In genomic region chr1:205582046-205582445, GRCh38 we compare ENCODE assay signal across 1 cellular context.
A peak's percentile ranks its signal among the peaks of the same experiment; 100 is the strongest.
TF ChIP-seq lines count a peak whose summit lies in the region.

No MANE protein-coding gene starts in this region.

TF ChIP-seq in HepG2, 621 proteins besides CTCF, POLR2A, EP300 and RAD21 (continued from another document and continues in another):
- TF ChIP-seq DMTF1 (CRISPR knock-in tag; IDR thresholded peaks at IDR 0.05) = no peak
- TF ChIP-seq ZNF121 (CRISPR knock-in tag; IDR thresholded peaks at IDR 0.05) = no peak
- TF ChIP-seq ZNF441 (CRISPR knock-in tag; IDR thresholded peaks at IDR 0.05; ENCODE audit: borderline replicate concordance) = no peak
- TF ChIP-seq TIGD3 (CRISPR knock-in tag; IDR thresholded peaks at IDR 0.05; ENCODE audit: borderline replicate concordance) = no peak
- no peak for TF ChIP-seq NFIB (CRISPR knock-in tag; IDR thresholded peaks at IDR 0.05; ENCODE audit: borderline replicate concordance)
- no peak for TF ChIP-seq HBP1 (CRISPR knock-in tag; IDR thresholded peaks at IDR 0.05; ENCODE audit: low read depth)
- TF ChIP-seq GABPA (IDR thresholded peaks at IDR 0.05; ENCODE audit: low read depth, low read length) = peak; percentile 37
- TF ChIP-seq GABPA (CRISPR knock-in tag; IDR thresholded peaks at IDR 0.05; ENCODE audit: low read depth) = peak; percentile 87
- TF ChIP-seq ZNF296 (CRISPR knock-in tag; conservative IDR thresholded peaks at IDR 0.05) = no peak
- no peak for TF ChIP-seq GRHL1 (CRISPR knock-in tag; conservative IDR thresholded peaks at IDR 0.05)
- no peak for TF ChIP-seq KIAA2018 (CRISPR knock-in tag; IDR thresholded peaks at IDR 0.05; ENCODE audit: borderline replicate concordance)
- TF ChIP-seq ZFP36 (IDR thresholded peaks at IDR 0.05; ENCODE audit: borderline replicate concordance, low read depth, low read length, partially characterized antibody) = no peak
- peak; percentile 66; the same call in 1 of the 2 replicates for TF ChIP-seq ETV5 (CRISPR knock-in tag; IDR thresholded peaks at IDR 0.05; ENCODE audit: borderline replicate concordance)
- no peak for TF ChIP-seq ZNF546 (CRISPR knock-in tag; conservative IDR thresholded peaks at IDR 0.05)
- TF ChIP-seq CCAR2 (optimal IDR thresholded peaks at IDR 0.05; ENCODE audit: low read depth, low read length) = no peak
- no peak for TF ChIP-seq CCDC6 (CRISPR knock-in tag; IDR thresholded peaks at IDR 0.05)
- no peak for TF ChIP-seq YEATS4 (CRISPR knock-in tag; IDR thresholded peaks at IDR 0.05; ENCODE audit: borderline replicate concordance)
- TF ChIP-seq ZSCAN9 (CRISPR knock-in tag; IDR thresholded peaks at IDR 0.05; ENCODE audit: borderline replicate concordance) = no peak
- TF ChIP-seq RXRB (CRISPR knock-in tag; IDR thresholded peaks at IDR 0.05; ENCODE audit: borderline replicate concordance) = 0 out of 2 replicates have a peak, but pooled peaks have one; percentile 32
- no peak for TF ChIP-seq ONECUT2 (CRISPR knock-in tag; IDR thresholded peaks at IDR 0.05)
- no peak for TF ChIP-seq NAIF1 (CRISPR knock-in tag; IDR thresholded peaks at IDR 0.05; ENCODE audit: borderline replicate concordance)
- no peak for TF ChIP-seq DDIT3 (CRISPR knock-in tag; IDR thresholded peaks at IDR 0.05)
- TF ChIP-seq ELF4 (CRISPR knock-in tag; IDR thresholded peaks at IDR 0.05; ENCODE audit: borderline replicate concordance) = no peak
- no peak for TF ChIP-seq HNRNPLL (IDR thresholded peaks at IDR 0.05; ENCODE audit: low read depth, low read length, poor library complexity, severe bottlenecking)
- no peak for TF ChIP-seq SOX6 (IDR thresholded peaks at IDR 0.05)
- 0 out of 2 replicates have a peak, but pooled peaks have one; percentile 31 for TF ChIP-seq SOX6 (CRISPR knock-in tag; IDR thresholded peaks at IDR 0.05)
- TF ChIP-seq HOMEZ (CRISPR knock-in tag; IDR thresholded peaks at IDR 0.05; ENCODE audit: low read depth) = no peak
- TF ChIP-seq ZNF572 (CRISPR knock-in tag; IDR thresholded peaks at IDR 0.05) = no peak
- TF ChIP-seq FOXP4 (CRISPR knock-in tag; IDR thresholded peaks at IDR 0.05) = 0 out of 2 replicates have a peak, but pooled peaks have one; percentile 17
- TF ChIP-seq ZNF280D (CRISPR knock-in tag; IDR thresholded peaks at IDR 0.05) = no peak
- TF ChIP-seq PHF21A (CRISPR knock-in tag; IDR thresholded peaks at IDR 0.05) = no peak
- TF ChIP-seq ZNF30 (CRISPR knock-in tag; IDR thresholded peaks at IDR 0.05) = no peak
